Comparison of ENCODE assay signal across 8 cellular contexts in genomic region chr9:121735065-121735791, GRCh38.
DNase-seq lines count a peak whose midpoint lies in the region; ATAC-seq and TF ChIP-seq lines count a peak whose summit lies in the region.

No MANE protein-coding gene starts in this region.

- H3K27ac ChIP-seq in 22Rv1 (no peak overlapping the region), upper lobe of right lung (peak overlapping the region; percentile 93)

- CTCF ChIA-PET in MCF 10A (lab: Yijun Ruan, JAX), result interaction anchor here (0.6 to 2.5 kb wide), 25 partner anchors 8 to 1198 kb away, joined by 3 to 13 read pairs (median 3); no protein-coding TSS in a partner anchor

- no peak overlapping the region for H3K4me3 ChIP-seq in upper lobe of right lung

- TF ChIP-seq CTCF in 22Rv1 (IDR thresholded peaks at IDR 0.05) (peak; percentile 21), GM13976 (IDR thresholded peaks at IDR 0.05; ENCODE audit: borderline replicate concordance, control extremely low read depth, extremely low read depth, insufficient read depth, missing control alignments) (no peak), MCF 10A (IDR thresholded peaks at IDR 0.05; ENCODE audit: unreplicated experiment) (peak; percentile 31), upper lobe of right lung (IDR thresholded peaks at IDR 0.05) (peak; percentile 49)

- no peaks in the 10 kb centered on the region for H3K27me3 Mint-ChIP-seq in MCF 10A (ENCODE audit: insufficient read depth, unreplicated experiment)

- H3K4me1 Mint-ChIP-seq in MCF 10A (ENCODE audit: insufficient read depth, unreplicated experiment), result peaks cover 37% of the 10 kb centered on the region

- peak overlapping the region; percentile 55 for H3K4me3 Mint-ChIP-seq in MCF 10A (ENCODE audit: unreplicated experiment)

- no peaks in the 10 kb centered on the region for H3K9me3 Mint-ChIP-seq in MCF 10A (ENCODE audit: unreplicated experiment)

- in situ Hi-C loops in GM13976 (cut with MboI; ENCODE audit: low sequenced_read_pairs, unreplicated experiment), result loop anchor here (25.0 kb wide), 1 partner anchor 252 kb away; no protein-coding TSS in a partner anchor

- no peaks in the 10 kb centered on the region for H3K36me3 ChIP-seq in upper lobe of right lung

- H3K27me3 ChIP-seq in upper lobe of right lung, result no peaks in the 10 kb centered on the region

- peak overlapping the region; percentile 86 for H3K27ac Mint-ChIP-seq in MCF 10A (ENCODE audit: low read depth, unreplicated experiment)

- BruUV-seq in MCF 10A (replicated peaks; lab: Mats Ljungman, UMichigan), result no TSS peak

- no peaks in the 10 kb centered on the region for H3K9me3 ChIP-seq in upper lobe of right lung

- DNase-seq in GM13976 (ENCODE audit: low spot score) (peak; percentile 71), Kasumi-1 (lab: John Stamatoyannopoulos, UW) (peak; percentile 34 to 41), MCF 10A (ENCODE audit: unreplicated experiment) (peak; percentile 73), left kidney (ENCODE audit: low read depth, low spot score) (peak; percentile 54), upper lobe of right lung (no peak), cerebellum (ENCODE audit: low spot score) (no peak)

- H3K4me1 ChIP-seq in upper lobe of right lung, result peaks cover 81% of the 10 kb centered on the region

- POLR2A ChIA-PET in MCF 10A (lab: Yijun Ruan, JAX), result interaction anchor here (0.7 to 2.1 kb wide), 9 partner anchors 8 to 255 kb away, joined by 3 to 7 read pairs (median 5); no protein-coding TSS in a partner anchor

- ATAC-seq in upper lobe of right lung (peak; percentile 3), HG03469 (IDR thresholded peaks at IDR 0.05; ENCODE audit: unreplicated experiment) (no peak)

- H3K36me3 Mint-ChIP-seq in MCF 10A (ENCODE audit: insufficient read depth, unreplicated experiment), result no peaks in the 10 kb centered on the region

- intact Hi-C loops in MCF 10A (cut with micrococcal nuclease) (no loop called here), upper lobe of right lung (cut with DNase I) (no loop called here)

Comparison
In these comparisons a context has a peak if more than half of its experiments do, and no peak if none do; other contexts are left out.
1. DNase-seq: peak in GM13976 (single experiment), Kasumi-1 (2 of 2), MCF 10A (single experiment) and left kidney (single experiment); none in upper lobe of right lung (single experiment) and cerebellum (single experiment).